11 cellular contexts compared by ENCODE assay signal in genomic region chr1:164613176-164613575, GRCh38. TPM values are rescaled to one million over a fixed set of nuclear protein-coding genes. Genes with fewer than 3 reads are reported as not detected.
DNase-seq lines count a peak whose midpoint lies in the region; ATAC-seq, FAIRE-seq and TF ChIP-seq lines count a peak whose summit lies in the region.
"Had no signal": no experiment of that assay in that cellular context is flagged by ENCODE, and none has a peak within 500 bp of the region (broad histone marks: within the 10 kb centered on the region; RNA-seq: fewer than 3 reads in every experiment).

No MANE protein-coding gene starts in this region.

- H3K9me3 ChIP-seq in H9 (ENCODE audit: control insufficient read depth, low read depth, low read length) = no peaks in the 10 kb centered on the region
- H3K9me3 ChIP-seq in psoas muscle = no peaks in the 10 kb centered on the region

- H3K14ac ChIP-seq in H9 (ENCODE audit: insufficient read depth, low read length) = no peak overlapping the region

- H4K20me1 ChIP-seq in H9 (ENCODE audit: control insufficient read depth, insufficient read depth, insufficient read length) = no peaks in the 10 kb centered on the region

- peaks cover 29% of the 10 kb centered on the region; the same call in 1 of the 2 replicates for H3K79me2 ChIP-seq in H9 (ENCODE audit: insufficient read depth, low read length)

- H3K36me3 ChIP-seq in psoas muscle (ENCODE audit: insufficient read depth in 1 of 2, low read depth in 1 of 2) = no peaks in the 10 kb centered on the region

- ATAC-seq in psoas muscle = peak; percentile 36 to 63 (median 52)
- ATAC-seq: activated T-cell treated with anti-CD3 and anti-CD28 coated beads, Interleukin-2, amount 50 U/mL, for 4 hours had no signal

- no peak overlapping the region for H2AK5ac ChIP-seq in H9 (ENCODE audit: insufficient read length, low read length)

- H3K23ac ChIP-seq in H9 (ENCODE audit: insufficient read length, low read depth, low read length) = no peak overlapping the region

- peaks cover 28% of the 10 kb centered on the region for H3K4me1 ChIP-seq in H9 (ENCODE audit: insufficient read depth, low read length)
- H3K4me1 ChIP-seq in psoas muscle = peaks cover 52% of the 10 kb centered on the region

- no peak overlapping the region for H3K4ac ChIP-seq in H9 (ENCODE audit: low read depth, low read length)

- no peak overlapping the region for H2AFZ ChIP-seq in H9 (ENCODE audit: low read length)

- intact Hi-C loops in psoas muscle (cut with DNase I) = no loop called here

- no peaks in the 10 kb centered on the region for H3K27me3 Mint-ChIP-seq in H9 (ENCODE audit: low read depth)
- H3K27me3 Mint-ChIP-seq in glutamatergic neuron (ENCODE audit: unreplicated experiment) = peaks cover 3% of the 10 kb centered on the region
- H3K27me3 Mint-ChIP-seq: CD4-positive, alpha-beta T cell had no signal

- no peak overlapping the region for H2BK12ac ChIP-seq in H9 (ENCODE audit: insufficient read length, low read depth, low read length)

- no peak overlapping the region for H3K56ac ChIP-seq in H9 (ENCODE audit: insufficient read length, low read depth, low read length)

- DNase-seq in H9 (no peak), SW480 (ENCODE audit: low spot score) (peak; percentile 64), iris pigment epithelial cell (ENCODE audit: low read depth) (peak; percentile 48), psoas muscle (no peak), NCI-H2029 (lab: John Stamatoyannopoulos, UW) (no peak), GM19239 (ENCODE audit: insufficient read length, low spot score) (no peak), iPS-NIHi11 (ENCODE audit: low spot score) (no peak), glutamatergic neuron (no peak)
- DNase-seq: activated T-cell treated with anti-CD3 and anti-CD28 coated beads, Interleukin-2, amount 50 U/mL, for 4 hours; CD4-positive, alpha-beta T cell had no signal

- H3T11ph ChIP-seq in H9 (ENCODE audit: low read length) = no peak overlapping the region

- no peak overlapping the region for H4K5ac ChIP-seq in H9 (ENCODE audit: insufficient read length, low read depth, low read length)

- H3K9ac ChIP-seq in H9 (ENCODE audit: extremely low read depth, insufficient read length, low read length) = no peak overlapping the region

- H3K23me2 ChIP-seq in H9 (ENCODE audit: insufficient read length, low read depth, low read length, poor library complexity, severe bottlenecking) = no peaks in the 10 kb centered on the region

- no peak overlapping the region for H2BK15ac ChIP-seq in H9 (ENCODE audit: low read depth, low read length)

- peaks cover 76 to 78% of the 10 kb centered on the region in 2 experiments for H3K4me1 Mint-ChIP-seq in H9
- peaks cover 38% of the 10 kb centered on the region for H3K4me1 Mint-ChIP-seq in glutamatergic neuron (ENCODE audit: low read depth, unreplicated experiment)

- no peak overlapping the region for H3K4me2 ChIP-seq in H9 (ENCODE audit: insufficient read depth, insufficient read length, low read length)

- no peak for TF ChIP-seq CTCF in H9 (conservative IDR thresholded peaks at IDR 0.05)
- no peak for TF ChIP-seq CTCF in psoas muscle (IDR thresholded peaks at IDR 0.05)
- TF ChIP-seq CTCF in glutamatergic neuron (IDR thresholded peaks at IDR 0.05; ENCODE audit: partially characterized antibody, unreplicated experiment) = no peak

- no peak overlapping the region for H3K27ac ChIP-seq in H9 (ENCODE audit: insufficient read length, low read depth, low read length)
- peak overlapping the region; percentile 77 for H3K27ac ChIP-seq in psoas muscle

- H3K27me3 ChIP-seq in H9 (ENCODE audit: insufficient read depth, low read length) (no peaks in the 10 kb centered on the region), psoas muscle (ENCODE audit: insufficient read depth in 3 of 3, low read length in 2 of 3) (no peaks in the 10 kb centered on the region)

- H3K4me3 Mint-ChIP-seq in H9 (no peak overlapping the region), glutamatergic neuron (ENCODE audit: unreplicated experiment) (no peak overlapping the region)
- H3K4me3 Mint-ChIP-seq: activated T-cell treated with anti-CD3 and anti-CD28 coated beads, Interleukin-2, amount 50 U/mL, for 4 hours; CD4-positive, alpha-beta T cell had no signal

- H3K18ac ChIP-seq in H9 (ENCODE audit: insufficient read length, low read depth, low read length) = no peak overlapping the region

- H2BK20ac ChIP-seq in H9 (ENCODE audit: low read depth, low read length, poor library complexity, severe bottlenecking) = no peak overlapping the region

- H3K36me3 Mint-ChIP-seq in H9 (ENCODE audit: insufficient read depth in 1 of 3, low read depth in 3 of 3) (peaks cover 3 to 5% (median 4%) of the 10 kb centered on the region in 3 experiments; a peak in 5 of 7 replicates), glutamatergic neuron (ENCODE audit: unreplicated experiment) (no peaks in the 10 kb centered on the region)

- peaks cover 8% of the 10 kb centered on the region for H3K79me1 ChIP-seq in H9 (ENCODE audit: insufficient read depth, low read depth, low read length, poor library complexity, severe bottlenecking)

- no peak overlapping the region for H2BK120ac ChIP-seq in H9 (ENCODE audit: low read depth, low read length, poor library complexity, severe bottlenecking)

- FAIRE-seq in GM19239 (lab: Jason Lieb, UNC) = no peak

- peak overlapping the region in 2 of 3 experiments; percentile 2 to 78; a peak in 2 of 7 replicates for H3K27ac Mint-ChIP-seq in H9
- no peak overlapping the region for H3K27ac Mint-ChIP-seq in glutamatergic neuron (ENCODE audit: unreplicated experiment)
- H3K27ac Mint-ChIP-seq: CD4-positive, alpha-beta T cell had no signal

- no peak overlapping the region for H4K91ac ChIP-seq in H9 (ENCODE audit: insufficient read length, low read depth, low read length)

- H3K9me3 Mint-ChIP-seq in H9 = no peaks in the 10 kb centered on the region
- peaks cover 4% of the 10 kb centered on the region for H3K9me3 Mint-ChIP-seq in glutamatergic neuron (ENCODE audit: unreplicated experiment)
- H3K9me3 Mint-ChIP-seq: CD4-positive, alpha-beta T cell had no signal

- WGBS in H9 (ENCODE audit: extremely low coverage, insufficient read length, low lambda C conversion rate) = no CpG with 5 or more reads among the region's 3 CpGs
- WGBS in psoas muscle, 3 donors = 36 to 67% (median 47%) methylated on average over 3 of the region's 3 CpGs

- peak overlapping the region; percentile 6 for H3K4me3 ChIP-seq in psoas muscle
- H3K4me3 ChIP-seq: lung had no signal

- H4K8ac ChIP-seq in H9 (replicated peaks; ENCODE audit: insufficient read length, low read depth, low read length) = no peak overlapping the region

- no peak overlapping the region for H2BK5ac ChIP-seq in H9 (ENCODE audit: insufficient read length, low read length)

RNA-seq across cellular contexts. Expression of gene PBX1, which starts 54.2 kb away (rescaled TPM):
- total RNA-seq in H9 (2021) (133 and 142 TPM in 2 replicates), psoas muscle (10 to 100 TPM; 59.3 to 69.9 (median 64.4) TPM), glutamatergic neuron (ENCODE audit: unreplicated experiment) (98.7 TPM)
- polyA plus RNA-seq in psoas muscle = 10 to 100 TPM; 10.6 to 36.8 (median 24.5) TPM

Comparison
In these comparisons a context has a peak if more than half of its experiments do, and no peak if none do; other contexts are left out.
1. DNase-seq: peak in SW480 (single experiment) and iris pigment epithelial cell (single experiment); none in H9 (single experiment), psoas muscle (0 of 2), NCI-H2029 (single experiment), GM19239 (single experiment), iPS-NIHi11 (single experiment) and glutamatergic neuron (single experiment).